In the genomic region with DNA sequence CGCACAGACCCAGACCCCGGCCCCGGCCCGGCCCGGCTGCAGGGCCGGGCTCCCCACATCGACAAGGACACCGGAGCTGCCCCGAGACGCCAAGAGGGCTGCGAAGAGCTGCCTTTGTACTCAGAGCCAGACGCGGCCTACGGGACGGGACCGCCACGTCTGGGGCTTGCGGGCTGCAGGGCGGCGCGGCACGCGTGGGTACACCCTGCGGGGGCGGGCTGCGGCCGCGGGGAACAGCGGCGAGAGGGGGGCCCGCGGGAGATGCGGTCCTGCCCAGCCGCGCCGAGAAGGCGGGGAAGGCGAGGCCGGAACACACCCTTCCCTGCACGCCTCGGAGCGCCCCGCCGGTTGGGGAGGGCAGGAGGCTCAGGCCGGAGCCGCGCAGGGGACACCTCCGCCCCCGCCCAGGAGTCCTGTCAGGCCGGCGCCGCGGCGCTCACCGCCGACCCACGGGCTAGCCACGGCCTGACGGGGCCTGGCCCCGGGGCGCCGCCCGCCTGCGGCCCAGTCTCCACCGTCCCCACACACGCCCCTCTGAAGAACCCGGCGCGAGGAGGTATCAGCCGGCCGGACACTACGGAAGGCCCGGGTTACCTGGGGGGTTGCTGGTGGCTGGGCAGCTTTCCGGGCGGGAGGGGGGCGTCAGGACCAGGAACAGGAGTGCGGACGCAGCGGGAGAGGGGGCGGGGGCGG, we compare ENCODE assay signal across 1 cellular context.
TF ChIP-seq lines count a peak whose summit lies in the region.

No MANE protein-coding gene starts in this region.

TF ChIP-seq in liver, 16 proteins besides CTCF, POLR2A, EP300 and RAD21 (continued from another document):
- TF ChIP-seq, protein P1, sequence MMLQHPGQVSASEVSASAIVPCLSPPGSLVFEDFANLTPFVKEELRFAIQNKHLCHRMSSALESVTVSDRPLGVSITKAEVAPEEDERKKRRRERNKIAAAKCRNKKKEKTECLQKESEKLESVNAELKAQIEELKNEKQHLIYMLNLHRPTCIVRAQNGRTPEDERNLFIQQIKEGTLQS (IDR thresholded peaks at IDR 0.05) = no peak
- TF ChIP-seq, protein P2, sequence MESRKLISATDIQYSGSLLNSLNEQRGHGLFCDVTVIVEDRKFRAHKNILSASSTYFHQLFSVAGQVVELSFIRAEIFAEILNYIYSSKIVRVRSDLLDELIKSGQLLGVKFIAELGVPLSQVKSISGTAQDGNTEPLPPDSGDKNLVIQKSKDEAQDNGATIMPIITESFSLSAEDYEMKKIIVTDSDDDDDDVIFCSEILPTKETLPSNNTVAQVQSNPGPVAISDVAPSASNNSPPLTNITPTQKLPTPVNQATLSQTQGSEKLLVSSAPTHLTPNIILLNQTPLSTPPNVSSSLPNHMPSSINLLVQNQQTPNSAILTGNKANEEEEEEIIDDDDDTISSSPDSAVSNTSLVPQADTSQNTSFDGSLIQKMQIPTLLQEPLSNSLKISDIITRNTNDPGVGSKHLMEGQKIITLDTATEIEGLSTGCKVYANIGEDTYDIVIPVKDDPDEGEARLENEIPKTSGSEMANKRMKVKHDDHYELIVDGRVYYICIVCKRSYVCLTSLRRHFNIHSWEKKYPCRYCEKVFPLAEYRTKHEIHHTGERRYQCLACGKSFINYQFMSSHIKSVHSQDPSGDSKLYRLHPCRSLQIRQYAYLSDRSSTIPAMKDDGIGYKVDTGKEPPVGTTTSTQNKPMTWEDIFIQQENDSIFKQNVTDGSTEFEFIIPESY (IDR thresholded peaks at IDR 0.05) = no peak
- TF ChIP-seq HNF4G (IDR thresholded peaks at IDR 0.05) (no peak), HNF4A (conservative IDR thresholded peaks at IDR 0.05) (no peak)
